11 cellular contexts compared by ENCODE assay signal in the genomic region with DNA sequence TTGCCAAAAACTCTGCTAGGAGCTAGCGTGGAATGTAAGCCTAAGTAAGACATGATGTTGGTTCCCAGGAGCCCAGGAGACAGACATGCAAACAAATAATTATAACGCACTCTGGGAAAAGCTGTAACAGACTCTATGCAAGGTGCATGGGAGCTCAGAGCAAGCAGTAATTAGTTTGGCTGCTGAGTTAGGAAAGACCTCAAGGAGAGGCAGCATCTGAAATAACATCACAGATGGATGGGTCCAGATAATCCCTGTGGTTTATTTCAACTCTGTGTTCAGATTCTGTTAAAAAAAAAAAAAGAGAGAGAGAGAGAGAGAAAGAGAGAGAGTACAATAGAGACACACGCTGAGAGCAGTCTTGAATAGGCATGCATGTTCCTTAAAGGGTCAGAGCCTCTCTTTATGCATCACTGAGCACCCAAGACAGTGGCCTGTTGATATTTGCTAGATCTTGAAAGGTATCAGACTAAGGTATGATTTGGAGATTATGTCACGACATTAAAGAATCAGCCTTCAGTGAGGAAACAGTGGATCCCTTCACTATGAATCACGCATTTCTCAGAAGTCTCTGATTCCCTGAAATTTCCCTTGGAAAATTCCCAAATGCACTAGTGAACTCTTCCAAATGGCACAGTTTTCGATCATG.
DNase-seq lines count a peak whose midpoint lies in the region; ATAC-seq, FAIRE-seq and TF ChIP-seq lines count a peak whose summit lies in the region.
"Had no signal": no experiment of that assay in that cellular context is flagged by ENCODE, and none has a peak within 500 bp of the region (broad histone marks: within the 10 kb centered on the region; RNA-seq: fewer than 3 reads in every experiment).

No MANE protein-coding gene starts in this region.

- H3K27me3 Mint-ChIP-seq in mesothelial cell of epicardium (ENCODE audit: low read depth), result no peaks in the 10 kb centered on the region
- H3K27me3 Mint-ChIP-seq in activated CD8-positive, alpha-beta T cell treated with anti-CD3 and anti-CD28 coated beads for 36 hours, result no peaks in the 10 kb centered on the region

- peak overlapping the region; percentile 72 for H3K27ac Mint-ChIP-seq in mesothelial cell of epicardium
- no peak overlapping the region for H3K27ac Mint-ChIP-seq in activated CD8-positive, alpha-beta T cell treated with anti-CD3 and anti-CD28 coated beads for 36 hours

- H3K36me3 ChIP-seq in bronchial epithelial cell (ENCODE audit: control insufficient read depth, insufficient read depth, low read length), result no peaks in the 10 kb centered on the region

- H3K4me1 Mint-ChIP-seq in mesothelial cell of epicardium, result peaks cover 14% of the 10 kb centered on the region
- H3K4me1 Mint-ChIP-seq in activated CD8-positive, alpha-beta T cell treated with anti-CD3 and anti-CD28 coated beads for 36 hours (ENCODE audit: low read depth), result peaks cover 10% of the 10 kb centered on the region

- TF ChIP-seq CTCF in bronchial epithelial cell (IDR thresholded peaks at IDR 0.05; ENCODE audit: insufficient read depth, low read length, severe bottlenecking), result no peak
- no peak for TF ChIP-seq CTCF in mesothelial cell of epicardium (IDR thresholded peaks at IDR 0.05; ENCODE audit: unreplicated experiment)
- no peak for TF ChIP-seq CTCF in activated CD8-positive, alpha-beta T cell treated with anti-CD3 and anti-CD28 coated beads for 36 hours (IDR thresholded peaks at IDR 0.05)

- no peaks in the 10 kb centered on the region for H3K9me3 Mint-ChIP-seq in mesothelial cell of epicardium
- H3K9me3 Mint-ChIP-seq in activated CD8-positive, alpha-beta T cell treated with anti-CD3 and anti-CD28 coated beads for 36 hours, result no peaks in the 10 kb centered on the region

- intact Hi-C loops in left ventricle myocardium superior (cut with micrococcal nuclease), result no loop called here
- intact Hi-C loops in activated CD8-positive, alpha-beta T cell treated with anti-CD3 and anti-CD28 coated beads for 36 hours (cut with micrococcal nuclease), result no loop called here

- H3K36me3 Mint-ChIP-seq in mesothelial cell of epicardium, result no peaks in the 10 kb centered on the region
- H3K36me3 Mint-ChIP-seq in activated CD8-positive, alpha-beta T cell treated with anti-CD3 and anti-CD28 coated beads for 36 hours (ENCODE audit: low read depth), result no peaks in the 10 kb centered on the region

- H3K4me3 Mint-ChIP-seq in mesothelial cell of epicardium, result no peak overlapping the region
- H3K4me3 Mint-ChIP-seq in activated CD8-positive, alpha-beta T cell treated with anti-CD3 and anti-CD28 coated beads for 36 hours, result no peak overlapping the region

- no peaks in the 10 kb centered on the region for H3K27me3 ChIP-seq in bronchial epithelial cell (ENCODE audit: control insufficient read depth, insufficient read depth, low read length)

- no peak overlapping the region for H3K4me3 ChIP-seq in bronchial epithelial cell (ENCODE audit: low read depth, low read length)

- no peak for FAIRE-seq in bronchial epithelial cell (lab: Jason Lieb, UNC)

- ATAC-seq in GM18511 (IDR thresholded peaks at IDR 0.05; ENCODE audit: unreplicated experiment), result no peak
- ATAC-seq in left ventricle myocardium superior, result no peak
- no peak for ATAC-seq in activated CD8-positive, alpha-beta T cell treated with anti-CD3 and anti-CD28 coated beads for 36 hours

- CTCF ChIA-PET in activated CD8-positive, alpha-beta T cell treated with anti-CD3 and anti-CD28 coated beads for 36 hours (lab: Charles Lee), result no interaction called here

- peak; percentile 1 for DNase-seq in COR-L47 (lab: John Stamatoyannopoulos, UW)
- peak; percentile 11 for DNase-seq in NCI-H2227 treated with DMSO at 0.1 percent for 48 hours (lab: John Stamatoyannopoulos, UW)
- peak; percentile 53 for DNase-seq in bronchial epithelial cell (ENCODE audit: low read depth)
- DNase-seq in mesothelial cell of epicardium (ENCODE audit: low spot score in 2 of 2, unreplicated experiment in 2 of 2), result no peak
- DNase-seq in left ventricle myocardium superior, result no peak
- no peak for DNase-seq in activated CD8-positive, alpha-beta T cell treated with anti-CD3 and anti-CD28 coated beads for 36 hours
- no peak for DNase-seq in H4 (ENCODE audit: low spot score)
- DNase-seq: effector memory CD4-positive, alpha-beta T cell; NCI-H526; right cardiac atrium had no signal

- POLR2A ChIA-PET in activated CD8-positive, alpha-beta T cell treated with anti-CD3 and anti-CD28 coated beads for 36 hours (lab: Charles Lee), result no interaction called here

Comparison
In these comparisons a context has a peak if more than half of its experiments do, and no peak if none do; other contexts are left out.
1. DNase-seq: peak in COR-L47 (single experiment), NCI-H2227 treated with DMSO at 0.1 percent for 48 hours (single experiment) and bronchial epithelial cell (single experiment); none in mesothelial cell of epicardium (0 of 2), left ventricle myocardium superior (single experiment), activated CD8-positive, alpha-beta T cell treated with anti-CD3 and anti-CD28 coated beads for 36 hours (single experiment) and H4 (single experiment).